In genomic region chr9:80964374-80964773, GRCh38 we compare ENCODE assay signal across 20 cellular contexts.
DNase-seq lines count a peak whose midpoint lies in the region; ATAC-seq and TF ChIP-seq lines count a peak whose summit lies in the region.
"Had no signal": no experiment of that assay in that cellular context is flagged by ENCODE, and none has a peak within 500 bp of the region (broad histone marks: within the 10 kb centered on the region; RNA-seq: fewer than 3 reads in every experiment).

No MANE protein-coding gene starts in this region.

- CTCF ChIA-PET in activated CD8-positive, alpha-beta T cell treated with anti-CD3 and anti-CD28 coated beads, Interleukin-2, amount 10 ng/mL, durations not matched to agents 7 days and 5 days (lab: Charles Lee): no interaction called here

- peak; percentile 60 for DNase-seq in DMS79 (lab: John Stamatoyannopoulos, UW)
- DNase-seq in NCI-H1694 treated with DMSO at 0.1 percent for 48 hours (lab: John Stamatoyannopoulos, UW): peak; percentile 65
- peak; percentile 35 for DNase-seq in NCI-H446 treated with DMSO at 0.1 percent for 48 hours (lab: John Stamatoyannopoulos, UW)
- DNase-seq in nephron progenitor cell: no peak
- DNase-seq in G401 (ENCODE audit: low spot score): no peak
- no peak for DNase-seq in activated naive CD4-positive, alpha-beta T cell treated with anti-CD3 and anti-CD28 coated beads, Interleukin-2, amount 50 U/mL, for 16 hours
- no peak for DNase-seq in activated CD8-positive, alpha-beta T cell treated with anti-CD3 and anti-CD28 coated beads, Interleukin-2, amount 10 ng/mL, durations not matched to agents 7 days and 5 days
- DNase-seq: Caco-2; CD4-positive, alpha-beta T cell; DMS153; GOT3; KG1; NCI-H1105 treated with DMSO at 0.1 percent for 48 hours; NCI-H2029; NCI-H526 treated with DMSO at 0.1 percent for 48 hours; OCI-M1; SHP77 had no signal

- no peaks in the 10 kb centered on the region for H3K27me3 Mint-ChIP-seq in nephron progenitor cell (ENCODE audit: low read depth, poor library complexity)
- no peaks in the 10 kb centered on the region for H3K27me3 Mint-ChIP-seq in activated CD8-positive, alpha-beta T cell treated with anti-CD3 and anti-CD28 coated beads, Interleukin-2, amount 10 ng/mL, durations not matched to agents 7 days and 5 days (ENCODE audit: low read depth)
- H3K27me3 Mint-ChIP-seq: CD4-positive, alpha-beta T cell had no signal

- POLR2A ChIA-PET in activated CD8-positive, alpha-beta T cell treated with anti-CD3 and anti-CD28 coated beads, Interleukin-2, amount 10 ng/mL, durations not matched to agents 7 days and 5 days (lab: Charles Lee): no interaction called here

- in situ Hi-C loops in G401 (cut with HindIII; ENCODE audit: low sequenced_read_pairs): no loop called here

- TF ChIP-seq CTCF in nephron progenitor cell (IDR thresholded peaks at IDR 0.05): no peak

- H3K27ac Mint-ChIP-seq in nephron progenitor cell: peak overlapping the region; percentile 25
- H3K27ac Mint-ChIP-seq in activated CD8-positive, alpha-beta T cell treated with anti-CD3 and anti-CD28 coated beads, Interleukin-2, amount 10 ng/mL, durations not matched to agents 7 days and 5 days: no peak overlapping the region
- H3K27ac Mint-ChIP-seq: CD4-positive, alpha-beta T cell; T-helper 2 cell treated with Interferon-gamma antibody and Interleukin-4, amounts not matched to agents 5 μg/mL and 100 μg/mL, for 36 hours had no signal

- H3K4me1 Mint-ChIP-seq in nephron progenitor cell: peaks cover 44% of the 10 kb centered on the region
- H3K4me1 Mint-ChIP-seq in activated CD8-positive, alpha-beta T cell treated with anti-CD3 and anti-CD28 coated beads, Interleukin-2, amount 10 ng/mL, durations not matched to agents 7 days and 5 days (ENCODE audit: low read depth): no peaks in the 10 kb centered on the region

- peaks cover 46% of the 10 kb centered on the region for H3K9me3 Mint-ChIP-seq in nephron progenitor cell
- H3K9me3 Mint-ChIP-seq in activated CD8-positive, alpha-beta T cell treated with anti-CD3 and anti-CD28 coated beads, Interleukin-2, amount 10 ng/mL, durations not matched to agents 7 days and 5 days (ENCODE audit: insufficient read depth): peaks cover 4% of the 10 kb centered on the region

- H3K36me3 Mint-ChIP-seq in nephron progenitor cell (ENCODE audit: low read depth): peaks cover 34% of the 10 kb centered on the region
- no peaks in the 10 kb centered on the region for H3K36me3 Mint-ChIP-seq in activated CD8-positive, alpha-beta T cell treated with anti-CD3 and anti-CD28 coated beads, Interleukin-2, amount 10 ng/mL, durations not matched to agents 7 days and 5 days (ENCODE audit: low read depth)

- ATAC-seq in activated CD8-positive, alpha-beta T cell treated with anti-CD3 and anti-CD28 coated beads, Interleukin-2, amount 10 ng/mL, durations not matched to agents 7 days and 5 days: no peak
- ATAC-seq: A549, HepG2 had no signal

- no peak overlapping the region for H3K4me3 Mint-ChIP-seq in nephron progenitor cell
- H3K4me3 Mint-ChIP-seq in activated CD8-positive, alpha-beta T cell treated with anti-CD3 and anti-CD28 coated beads, Interleukin-2, amount 10 ng/mL, durations not matched to agents 7 days and 5 days: no peak overlapping the region
- H3K4me3 Mint-ChIP-seq: CD4-positive, alpha-beta T cell; T-helper 2 cell treated with Interferon-gamma antibody and Interleukin-4, amounts not matched to agents 5 μg/mL and 100 μg/mL, for 36 hours had no signal

Comparison
In these comparisons a context has a peak if more than half of its experiments do, and no peak if none do; other contexts are left out.
1. DNase-seq: peak in DMS79 (single experiment), NCI-H1694 treated with DMSO at 0.1 percent for 48 hours (single experiment) and NCI-H446 treated with DMSO at 0.1 percent for 48 hours (single experiment); none in nephron progenitor cell (single experiment), G401 (single experiment), activated naive CD4-positive, alpha-beta T cell treated with anti-CD3 and anti-CD28 coated beads, Interleukin-2, amount 50 U/mL, for 16 hours (single experiment) and activated CD8-positive, alpha-beta T cell treated with anti-CD3 and anti-CD28 coated beads, Interleukin-2, amount 10 ng/mL, durations not matched to agents 7 days and 5 days (single experiment).